Comparison of ENCODE assay signal across 20 cellular contexts in the genomic region with DNA sequence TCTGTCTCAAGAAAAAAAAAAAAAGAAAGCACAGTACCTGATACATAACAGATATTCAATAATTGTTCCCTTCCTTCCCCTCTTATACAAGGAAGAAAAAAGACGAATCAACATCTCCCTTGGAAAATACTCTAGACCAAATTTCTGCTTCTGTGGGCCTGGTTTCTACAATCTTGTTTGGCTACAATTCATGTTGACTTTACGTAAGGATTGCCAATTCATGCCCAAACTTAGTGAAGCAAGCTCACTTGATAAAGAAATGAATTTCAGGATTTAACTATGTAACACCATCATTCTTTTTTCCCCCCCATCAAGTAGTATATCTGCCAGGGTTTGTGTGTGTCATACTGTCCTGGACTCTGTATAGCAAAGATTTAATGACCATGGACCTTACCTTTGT.
DNase-seq lines count a peak whose midpoint lies in the region; ATAC-seq and TF ChIP-seq lines count a peak whose summit lies in the region.
"Had no signal": no experiment of that assay in that cellular context is flagged by ENCODE, and none has a peak within 500 bp of the region (broad histone marks: within the 10 kb centered on the region; RNA-seq: fewer than 3 reads in every experiment).

No MANE protein-coding gene starts in this region.

- H3K27me3 ChIP-seq in HCT116 (ENCODE audit: insufficient read depth, low read length) (no peaks in the 10 kb centered on the region), thyroid gland (no peaks in the 10 kb centered on the region), upper lobe of left lung (no peaks in the 10 kb centered on the region)
- H3K27me3 ChIP-seq: BLaER1 had no signal

- H3K27ac Mint-ChIP-seq in mesothelial cell of epicardium: peak overlapping the region; percentile 18
- H3K27ac Mint-ChIP-seq: B cell; CD4-positive, CD25-positive, alpha-beta regulatory T cell; CD8-positive, alpha-beta T cell; GM23338 had no signal

- no peak for TF ChIP-seq EP300 in upper lobe of left lung (IDR thresholded peaks at IDR 0.05)

- H3K36me3 ChIP-seq in HCT116 (ENCODE audit: control insufficient read depth in 1 of 2, insufficient read depth in 2 of 2, low read length in 2 of 2) (no peaks in the 10 kb centered on the region), thyroid gland (no peaks in the 10 kb centered on the region), upper lobe of left lung (no peaks in the 10 kb centered on the region)
- H3K36me3 ChIP-seq: BLaER1, HAP-1 had no signal

- H3K9me3 ChIP-seq in HCT116 (ENCODE audit: control insufficient read depth in 1 of 2, insufficient read depth in 1 of 2, low read depth in 1 of 2, low read length in 2 of 2): no peaks in the 10 kb centered on the region
- H3K9me3 ChIP-seq in thyroid gland: no peaks in the 10 kb centered on the region
- no peaks in the 10 kb centered on the region for H3K9me3 ChIP-seq in upper lobe of left lung
- H3K9me3 ChIP-seq: BLaER1, HAP-1 had no signal

- no peak overlapping the region for H3K9ac ChIP-seq in HCT116 (ENCODE audit: low read length)
- H3K9ac ChIP-seq: BLaER1 had no signal

- POLR2A ChIA-PET in HCT116 (lab: Charles Lee): no interaction called here

- 36 to 38% methylated on average over 2 of the region's 2 CpGs for WGBS in thyroid gland, 2 donors
- WGBS in upper lobe of left lung, 2 donors: 58 to 71% methylated on average over 2 of the region's 2 CpGs

- H3K27ac ChIP-seq in HCT116 (ENCODE audit: low read depth, low read length) (peak overlapping the region; percentile 6; the same call in 1 of the 2 replicates), coronary artery (peak overlapping the region; percentile 33 to 75), thyroid gland (peak overlapping the region; percentile 23 to 65 (median 60)), upper lobe of left lung (no peak overlapping the region)
- H3K27ac ChIP-seq: 22Rv1, BLaER1, C4-2B had no signal

- H3K9me2 ChIP-seq in HCT116 (ENCODE audit: insufficient read depth): no peaks in the 10 kb centered on the region

- no peak for TF ChIP-seq POLR2A in HCT116 (IDR thresholded peaks at IDR 0.05; ENCODE audit: borderline replicate concordance, extremely low read depth, insufficient read depth, insufficient read length)
- no peak for TF ChIP-seq POLR2A in thyroid gland (IDR thresholded peaks at IDR 0.05)
- TF ChIP-seq POLR2A in upper lobe of left lung (IDR thresholded peaks at IDR 0.05): no peak

- H3K4me2 ChIP-seq in HCT116 (ENCODE audit: low read length): no peak overlapping the region
- H3K4me2 ChIP-seq: BLaER1, GM23338 had no signal

- RAD21 ChIA-PET in HCT116 (lab: Charles Lee; ENCODE audit: low non-redundant PET in 1 of 2, low total read pairs in 2 of 2, uncharacterized antibody in 2 of 2, unreplicated experiment in 2 of 2): no interaction called here

- no peak for TF ChIP-seq RAD21 in HCT116 (IDR thresholded peaks at IDR 0.05; ENCODE audit: low read depth)

- DNase-seq in HCT116 (ENCODE audit: low read depth, low spot score) (no peak), coronary artery (ENCODE audit: low spot score) (no peak), mesothelial cell of epicardium (ENCODE audit: low spot score in 2 of 2, unreplicated experiment in 2 of 2) (no peak), thyroid gland (no peak), COLO668 (lab: John Stamatoyannopoulos, UW; ENCODE audit: unreplicated experiment) (no peak), occipital lobe (lab: John Stamatoyannopoulos, UW) (no peak), upper lobe of left lung (no peak)
- DNase-seq: Calu3; CD4-positive, CD25-positive, alpha-beta regulatory T cell; CD8-positive, alpha-beta T cell; DMS53; DMS79 treated with DMSO at 0.1 percent for 48 hours; GF-D8 had no signal

- ATAC-seq in HCT116 (no peak), upper lobe of left lung (ENCODE audit: low FRiP score in 2 of 2) (no peak), HG02840 (IDR thresholded peaks at IDR 0.05; ENCODE audit: low FRiP score, unreplicated experiment) (no peak)
- ATAC-seq: CD8-positive, alpha-beta T cell; GM23338 had no signal

- intact Hi-C loops in HCT116 (cut with micrococcal nuclease): no loop called here
- intact Hi-C loops in thyroid gland (cut with DNase I): no loop called here

- no TSS peak for BruUV-seq in HCT116 (replicated peaks; lab: Mats Ljungman, UMichigan)

- H3K4me3 ChIP-seq in HCT116 (replicated peaks in 1 of 2; ENCODE audit: low read depth in 1 of 2, low read length in 2 of 2) (no peak overlapping the region), coronary artery (peak overlapping the region; percentile 12), thyroid gland (replicated peaks in 1 of 3) (no peak overlapping the region), upper lobe of left lung (no peak overlapping the region)
- H3K4me3 ChIP-seq: BLaER1, GM23338, HAP-1 had no signal

- CTCF ChIA-PET in HCT116 (lab: Charles Lee): no interaction called here

- H3K36me3 Mint-ChIP-seq in mesothelial cell of epicardium: peaks cover 4% of the 10 kb centered on the region
- H3K36me3 Mint-ChIP-seq: CD4-positive, CD25-positive, alpha-beta regulatory T cell; CD8-positive, alpha-beta T cell had no signal

- H2AFZ ChIP-seq in HCT116 (ENCODE audit: low read depth, low read length, poor library complexity, severe bottlenecking): no peak overlapping the region
- H2AFZ ChIP-seq: GM23338 had no signal

- no peaks in the 10 kb centered on the region for H3K9me3 Mint-ChIP-seq in mesothelial cell of epicardium
- H3K9me3 Mint-ChIP-seq: CD4-positive, CD25-positive, alpha-beta regulatory T cell; CD8-positive, alpha-beta T cell; GM23338 had no signal

- no peak overlapping the region for H3K4me3 Mint-ChIP-seq in mesothelial cell of epicardium
- H3K4me3 Mint-ChIP-seq: B cell; CD4-positive, CD25-positive, alpha-beta regulatory T cell; CD8-positive, alpha-beta T cell; GM23338 had no signal

- H3K79me2 ChIP-seq in HCT116 (ENCODE audit: insufficient read depth, low read length): no peaks in the 10 kb centered on the region

- H3K4me1 Mint-ChIP-seq in mesothelial cell of epicardium: peaks cover 33% of the 10 kb centered on the region
- H3K4me1 Mint-ChIP-seq: B cell, GM23338 had no signal

- no peak for TF ChIP-seq CTCF in HCT116 (IDR thresholded peaks at IDR 0.05 in 2 of 3, conservative IDR thresholded peaks at IDR 0.05 in 1 of 3; ENCODE audit: borderline replicate concordance in 1 of 3, insufficient read depth in 1 of 3, low read depth in 2 of 3, low read length in 2 of 3)
- TF ChIP-seq CTCF in coronary artery (IDR thresholded peaks at IDR 0.05): no peak
- no peak for TF ChIP-seq CTCF in mesothelial cell of epicardium (IDR thresholded peaks at IDR 0.05; ENCODE audit: unreplicated experiment)
- no peak for TF ChIP-seq CTCF in thyroid gland (IDR thresholded peaks at IDR 0.05)
- no peak for TF ChIP-seq CTCF in upper lobe of left lung (IDR thresholded peaks at IDR 0.05)

- H4K20me1 ChIP-seq in HCT116 (ENCODE audit: insufficient read depth): no peaks in the 10 kb centered on the region
- H4K20me1 ChIP-seq: BLaER1 had no signal

- H3K4me1 ChIP-seq in HCT116 (ENCODE audit: control insufficient read depth in 1 of 2, insufficient read depth in 2 of 2, low read length in 2 of 2) (peaks cover 0 to 16% of the 10 kb centered on the region in 2 experiments; a peak in 2 of 4 replicates), thyroid gland (peaks cover 7 to 18% of the 10 kb centered on the region in 2 donors), upper lobe of left lung (peaks cover 0 to 5% (median 0%) of the 10 kb centered on the region in 4 donors)
- H3K4me1 ChIP-seq: HAP-1 had no signal

- H3K27me3 Mint-ChIP-seq in mesothelial cell of epicardium (ENCODE audit: low read depth): no peaks in the 10 kb centered on the region
- H3K27me3 Mint-ChIP-seq: B cell; CD4-positive, CD25-positive, alpha-beta regulatory T cell had no signal

TF ChIP-seq in HCT116, 20 proteins besides CTCF, POLR2A, EP300 and RAD21:
- TF ChIP-seq SRF (IDR thresholded peaks at IDR 0.05; ENCODE audit: low read depth) (no peak), ZFX (IDR thresholded peaks at IDR 0.05) (no peak), CEBPB (IDR thresholded peaks at IDR 0.05; ENCODE audit: low read depth) (no peak), JUND (IDR thresholded peaks at IDR 0.05) (no peak), YY1 (IDR thresholded peaks at IDR 0.05; ENCODE audit: extremely low read depth, insufficient replicate concordance, low read depth, low read length) (no peak)
- TF ChIP-seq, protein P1, sequence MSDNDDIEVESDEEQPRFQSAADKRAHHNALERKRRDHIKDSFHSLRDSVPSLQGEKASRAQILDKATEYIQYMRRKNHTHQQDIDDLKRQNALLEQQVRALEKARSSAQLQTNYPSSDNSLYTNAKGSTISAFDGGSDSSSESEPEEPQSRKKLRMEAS (IDR thresholded peaks at IDR 0.05): no peak
- TF ChIP-seq, protein P2, sequence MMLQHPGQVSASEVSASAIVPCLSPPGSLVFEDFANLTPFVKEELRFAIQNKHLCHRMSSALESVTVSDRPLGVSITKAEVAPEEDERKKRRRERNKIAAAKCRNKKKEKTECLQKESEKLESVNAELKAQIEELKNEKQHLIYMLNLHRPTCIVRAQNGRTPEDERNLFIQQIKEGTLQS (IDR thresholded peaks at IDR 0.05): no peak
- TF ChIP-seq, protein P3, sequence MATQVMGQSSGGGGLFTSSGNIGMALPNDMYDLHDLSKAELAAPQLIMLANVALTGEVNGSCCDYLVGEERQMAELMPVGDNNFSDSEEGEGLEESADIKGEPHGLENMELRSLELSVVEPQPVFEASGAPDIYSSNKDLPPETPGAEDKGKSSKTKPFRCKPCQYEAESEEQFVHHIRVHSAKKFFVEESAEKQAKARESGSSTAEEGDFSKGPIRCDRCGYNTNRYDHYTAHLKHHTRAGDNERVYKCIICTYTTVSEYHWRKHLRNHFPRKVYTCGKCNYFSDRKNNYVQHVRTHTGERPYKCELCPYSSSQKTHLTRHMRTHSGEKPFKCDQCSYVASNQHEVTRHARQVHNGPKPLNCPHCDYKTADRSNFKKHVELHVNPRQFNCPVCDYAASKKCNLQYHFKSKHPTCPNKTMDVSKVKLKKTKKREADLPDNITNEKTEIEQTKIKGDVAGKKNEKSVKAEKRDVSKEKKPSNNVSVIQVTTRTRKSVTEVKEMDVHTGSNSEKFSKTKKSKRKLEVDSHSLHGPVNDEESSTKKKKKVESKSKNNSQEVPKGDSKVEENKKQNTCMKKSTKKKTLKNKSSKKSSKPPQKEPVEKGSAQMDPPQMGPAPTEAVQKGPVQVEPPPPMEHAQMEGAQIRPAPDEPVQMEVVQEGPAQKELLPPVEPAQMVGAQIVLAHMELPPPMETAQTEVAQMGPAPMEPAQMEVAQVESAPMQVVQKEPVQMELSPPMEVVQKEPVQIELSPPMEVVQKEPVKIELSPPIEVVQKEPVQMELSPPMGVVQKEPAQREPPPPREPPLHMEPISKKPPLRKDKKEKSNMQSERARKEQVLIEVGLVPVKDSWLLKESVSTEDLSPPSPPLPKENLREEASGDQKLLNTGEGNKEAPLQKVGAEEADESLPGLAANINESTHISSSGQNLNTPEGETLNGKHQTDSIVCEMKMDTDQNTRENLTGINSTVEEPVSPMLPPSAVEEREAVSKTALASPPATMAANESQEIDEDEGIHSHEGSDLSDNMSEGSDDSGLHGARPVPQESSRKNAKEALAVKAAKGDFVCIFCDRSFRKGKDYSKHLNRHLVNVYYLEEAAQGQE (IDR thresholded peaks at IDR 0.05; ENCODE audit: low read depth): no peak
TF ChIP-seq in HCT116: peak in this region for 0.

Comparison
In these comparisons a context has a peak if more than half of its experiments do, and no peak if none do; other contexts are left out.
1. H3K27ac ChIP-seq: peak in HCT116 (single experiment), coronary artery (2 of 2) and thyroid gland (3 of 3); none in upper lobe of left lung (0 of 4).